In the genomic region with DNA sequence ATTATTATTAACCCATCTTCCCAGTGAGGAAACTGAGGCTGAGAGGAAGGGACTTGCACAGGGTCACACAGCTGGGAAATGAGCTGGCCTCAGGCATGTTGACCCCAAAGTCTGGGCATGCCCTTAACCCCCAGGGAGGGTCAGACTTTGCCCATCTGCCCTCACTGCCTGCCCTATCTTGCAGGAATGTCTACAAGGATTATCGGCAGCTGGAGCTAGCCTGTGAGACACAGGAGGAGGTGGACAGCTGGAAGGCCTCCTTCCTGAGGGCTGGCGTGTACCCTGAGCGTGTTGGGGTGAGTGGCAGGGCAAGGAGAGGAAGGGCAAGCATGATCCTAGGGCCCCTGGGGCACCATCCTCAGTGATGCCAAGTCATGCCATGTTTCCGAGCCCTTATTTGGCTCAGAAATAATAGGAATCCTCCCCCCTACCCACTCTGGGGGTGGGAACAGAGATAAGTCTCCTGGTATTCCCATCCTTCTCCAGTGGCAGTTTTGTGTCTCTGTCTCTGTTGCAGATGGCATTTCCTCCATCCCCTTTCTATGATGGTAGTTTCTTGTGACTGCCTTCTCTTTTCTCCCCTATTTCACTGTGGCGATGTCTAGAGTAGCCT, we compare ENCODE assay signal across 19 cellular contexts.
"Had no signal": no experiment of that assay in that cellular context is flagged by ENCODE, and none has a peak within 500 bp of the region (broad histone marks: within the 10 kb centered on the region; RNA-seq: fewer than 3 reads in every experiment).

No MANE protein-coding gene starts in this region.

- H3K27me3 ChIP-seq: suprapubic skin had no signal

- H3K27ac ChIP-seq: left lung, suprapubic skin, transverse colon, WERI-Rb-1 had no signal

- H3K36me3 ChIP-seq: left lung, suprapubic skin, transverse colon had no signal

- H3K4me3 ChIP-seq: left lung, skin epidermis, suprapubic skin, transverse colon had no signal

- DNase-seq: activated CD4-positive, alpha-beta memory T cell treated with anti-CD3 and anti-CD28 coated beads for 36 hours; activated CD4-positive, alpha-beta T cell treated with anti-CD3 and anti-CD28 coated beads for 4 hours; activated naive CD4-positive, alpha-beta T cell; activated naive CD8-positive, alpha-beta T cell treated with anti-CD3 and anti-CD28 coated beads for 36 hours; activated T-cell treated with anti-CD3 and anti-CD28 coated beads for 4 hours; amniotic stem cell; central memory CD4-positive, alpha-beta T cell; foreskin melanocyte; left lung; mammary epithelial cell; naive thymus-derived CD8-positive, alpha-beta T cell; right cardiac atrium; stimulated activated CD4-positive, alpha-beta T cell treated with anti-CD3 and anti-CD28 coated beads, Interleukin-4, amount 100 ng/mL, for 1 hour; stimulated activated naive CD8-positive, alpha-beta T cell treated with anti-CD3 and anti-CD28 coated beads, Interleukin-15, amount 100 ng/mL, for 72 hours; T-helper 2 cell; transverse colon; WERI-Rb-1 had no signal

- H3K9me3 ChIP-seq: left lung, suprapubic skin, transverse colon had no signal
